In the genomic region with DNA sequence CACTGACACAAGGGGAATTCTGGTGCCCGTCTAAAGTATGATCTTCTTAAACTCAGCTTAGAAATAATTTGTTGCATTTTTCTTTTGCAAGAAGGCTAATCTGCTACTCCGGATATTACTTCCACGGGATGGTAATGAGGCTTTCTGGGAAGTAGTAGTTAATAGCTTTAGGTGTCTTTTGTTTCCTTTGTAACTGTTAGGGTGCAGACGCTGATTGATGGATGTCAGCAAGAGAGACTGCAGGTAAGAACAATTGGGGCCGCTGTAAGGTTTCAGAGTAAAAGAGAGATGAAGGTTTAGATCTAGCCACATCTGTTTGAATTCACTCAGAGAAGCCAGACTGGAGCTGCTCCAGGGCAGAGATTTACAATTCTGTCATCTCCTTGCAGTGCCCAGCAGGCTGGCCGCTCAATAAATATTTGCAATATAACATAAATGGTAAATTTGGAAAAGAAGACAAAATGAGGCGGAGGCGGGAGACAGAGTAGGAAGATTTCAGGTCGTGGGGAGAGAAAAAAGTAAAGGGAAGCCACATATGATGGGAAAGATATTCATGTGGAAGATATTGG, we compare ENCODE assay signal across 23 cellular contexts.
A peak's percentile ranks its signal among the peaks of the same experiment; 100 is the strongest.
DNase-seq lines count a peak whose midpoint lies in the region; ATAC-seq, FAIRE-seq and TF ChIP-seq lines count a peak whose summit lies in the region.
"Had no signal": no experiment of that assay in that cellular context is flagged by ENCODE, and none has a peak within 500 bp of the region (broad histone marks: within the 10 kb centered on the region; RNA-seq: fewer than 3 reads in every experiment).

No MANE protein-coding gene starts in this region.

- 70% methylated on average over 9 of the region's 9 CpGs for WGBS in A549 (ENCODE audit: missing lambda C conversion rate)

- no peak for ATAC-seq in A549
- ATAC-seq: effector memory CD8-positive, alpha-beta T cell; naive thymus-derived CD4-positive, alpha-beta T cell had no signal

- TF ChIP-seq POLR2A in A549 (IDR thresholded peaks at IDR 0.05; ENCODE audit: low read length), result no peak

- H3K27ac Mint-ChIP-seq in brain (peak overlapping the region in 3 of 5 experiments; percentile 3 to 72 (median 47)), nephron (peak overlapping the region; percentile 56 to 76 (median 63))
- H3K27ac Mint-ChIP-seq: CD4-positive, CD25-positive, alpha-beta regulatory T cell; effector memory CD8-positive, alpha-beta T cell; naive thymus-derived CD4-positive, alpha-beta T cell had no signal

- no peak overlapping the region for H3K4me3 ChIP-seq in A549
- H3K4me3 ChIP-seq: adrenal gland, spleen had no signal

- H3K27me3 Mint-ChIP-seq in brain (peaks cover 11% of the 10 kb centered on the region), nephron (ENCODE audit: low read depth) (peaks cover 10% of the 10 kb centered on the region)
- H3K27me3 Mint-ChIP-seq: CD4-positive, CD25-positive, alpha-beta regulatory T cell; effector memory CD8-positive, alpha-beta T cell had no signal

- no peak for TF ChIP-seq CTCF in A549 (IDR thresholded peaks at IDR 0.05)
- TF ChIP-seq CTCF in brain (conservative IDR thresholded peaks at IDR 0.05), result no peak
- TF ChIP-seq CTCF in nephron (IDR thresholded peaks at IDR 0.05; ENCODE audit: unreplicated experiment in 3 of 3), result no peak

- FAIRE-seq in A549 (lab: Jason Lieb, UNC), result no peak
- peak; percentile 51 for FAIRE-seq in HTR-8/SVneo (lab: Jason Lieb, UNC)
- FAIRE-seq: islet of Langerhans had no signal

- H3K36me3 Mint-ChIP-seq in brain, result no peaks in the 10 kb centered on the region
- no peaks in the 10 kb centered on the region for H3K36me3 Mint-ChIP-seq in nephron (ENCODE audit: low read depth)
- H3K36me3 Mint-ChIP-seq: CD4-positive, CD25-positive, alpha-beta regulatory T cell had no signal

- peaks cover 3 to 6% (median 4%) of the 10 kb centered on the region in 5 experiments for H3K9me3 Mint-ChIP-seq in brain
- peaks cover 4% of the 10 kb centered on the region for H3K9me3 Mint-ChIP-seq in nephron

- H3K4me1 ChIP-seq in A549, result peaks cover 26% of the 10 kb centered on the region
- H3K4me1 ChIP-seq: adrenal gland, spleen had no signal

- H3K9me3 ChIP-seq in A549, result peaks cover 11% of the 10 kb centered on the region; the same call in 2 of the 3 replicates
- H3K9me3 ChIP-seq: adrenal gland had no signal

- peak overlapping the region; percentile 88 to 89 for H3K27ac ChIP-seq in A549
- H3K27ac ChIP-seq: adrenal gland, spleen had no signal

- DNase-seq in A549 (ENCODE audit: low read depth in 1 of 2, low spot score in 1 of 2), result no peak
- no peak for DNase-seq in HTR-8/SVneo (ENCODE audit: insufficient read length, low spot score)
- no peak for DNase-seq in SW480 (ENCODE audit: low spot score)
- DNase-seq in activated CD4-positive, alpha-beta T cell treated with anti-CD3 and anti-CD28 coated beads for 1 hour, result no peak
- DNase-seq in D341Med (ENCODE audit: low spot score), result no peak
- no peak for DNase-seq in AG08396 (ENCODE audit: low spot score)
- DNase-seq: 8988T; activated CD4-positive, CD25-positive, alpha-beta regulatory T cell treated with anti-CD3 and anti-CD28 coated beads, Interleukin-2, amount 50 U/mL, for 72 hours; adrenal gland; CD4-positive, CD25-positive, alpha-beta regulatory T cell; cerebellar nuclear complex; DMS79; effector memory CD8-positive, alpha-beta T cell; KBM-7; naive thymus-derived CD4-positive, alpha-beta T cell; NCI-H1048; NCI-H526; spleen; substantia nigra; T-helper 9 cell had no signal

- no peak for TF ChIP-seq EP300 in A549 (IDR thresholded peaks at IDR 0.05)

- H3K4me2 ChIP-seq in A549, result peak overlapping the region; percentile 66

- TF ChIP-seq RAD21 in A549 (conservative IDR thresholded peaks at IDR 0.05 in 1 of 2, IDR thresholded peaks at IDR 0.05 in 1 of 2), result no peak

- H3K4me1 Mint-ChIP-seq in brain, result peaks cover 20% of the 10 kb centered on the region
- H3K4me1 Mint-ChIP-seq in nephron, result peaks cover 19% of the 10 kb centered on the region
- H3K4me1 Mint-ChIP-seq: CD4-positive, CD25-positive, alpha-beta regulatory T cell; naive thymus-derived CD4-positive, alpha-beta T cell had no signal

- H3K4me3 Mint-ChIP-seq in brain, result peak overlapping the region in 1 of 5 experiments; percentile 20
- no peak overlapping the region for H3K4me3 Mint-ChIP-seq in nephron
- H3K4me3 Mint-ChIP-seq: CD4-positive, CD25-positive, alpha-beta regulatory T cell; effector memory CD8-positive, alpha-beta T cell; naive thymus-derived CD4-positive, alpha-beta T cell had no signal

- CTCF ChIA-PET in A549 (lab: Yijun Ruan, JAX), result interaction anchor here (1.1 kb wide), 1 partner anchor 79 kb away, joined by 3 read pairs; no protein-coding TSS in a partner anchor

- POLR2A ChIA-PET in A549 (lab: Yijun Ruan, JAX), result no interaction called here

TF ChIP-seq in A549, 52 proteins besides CTCF, POLR2A, EP300 and RAD21:
- no peak for TF ChIP-seq ELK1 (IDR thresholded peaks at IDR 0.05; ENCODE audit: low read depth, low read length)
- no peak for TF ChIP-seq NPAS2 (CRISPR knock-in tag; IDR thresholded peaks at IDR 0.05; ENCODE audit: borderline replicate concordance)
- no peak for TF ChIP-seq CHD4 (IDR thresholded peaks at IDR 0.05; ENCODE audit: borderline replicate concordance)
- no peak for TF ChIP-seq PHF8 (IDR thresholded peaks at IDR 0.05; ENCODE audit: borderline replicate concordance, low read depth)
- no peak for TF ChIP-seq CBX8 (IDR thresholded peaks at IDR 0.05)
- TF ChIP-seq HES2 (IDR thresholded peaks at IDR 0.05), result no peak
